Comparison of ENCODE assay signal across 21 cellular contexts in the genomic region with DNA sequence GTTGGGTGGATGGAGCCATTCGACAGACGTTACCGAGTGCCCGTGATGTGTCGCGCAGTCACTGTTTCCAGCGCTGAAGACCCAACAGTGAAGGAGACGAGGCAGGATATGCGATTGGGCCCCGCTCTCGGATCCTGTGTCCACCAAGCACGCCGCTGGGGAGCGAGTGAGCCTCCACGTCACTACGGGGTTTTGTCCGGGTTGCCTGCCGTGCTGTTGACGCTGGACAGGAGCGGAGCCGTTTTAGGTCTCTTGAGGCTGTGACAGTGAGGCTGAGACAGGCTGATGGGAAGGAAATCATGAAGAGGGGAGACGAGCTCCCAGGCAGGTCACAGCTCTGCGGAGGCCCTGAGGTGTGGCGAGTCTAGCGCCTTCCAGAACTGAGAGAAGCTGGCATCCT.
DNase-seq lines count a peak whose midpoint lies in the region; ATAC-seq, FAIRE-seq and TF ChIP-seq lines count a peak whose summit lies in the region.
"Had no signal": no experiment of that assay in that cellular context is flagged by ENCODE, and none has a peak within 500 bp of the region (broad histone marks: within the 10 kb centered on the region; RNA-seq: fewer than 3 reads in every experiment).

No MANE protein-coding gene starts in this region.

- peaks cover 16 to 24% (median 18%) of the 10 kb centered on the region in 11 experiments for H3K9me3 ChIP-seq in BLaER1 treated with 17β-estradiol and CSF1 and Interleukin-3, amounts not matched to agents 10 nM and 100 nM (replicated peaks in 1 of 11)
- H3K9me3 ChIP-seq in T-helper 17 cell (ENCODE audit: control insufficient read depth, low read length, poor library complexity, severe bottlenecking): no peaks in the 10 kb centered on the region
- H3K9me3 ChIP-seq in endodermal cell (ENCODE audit: control insufficient read depth, low read length): peaks cover 4% of the 10 kb centered on the region
- H3K9me3 ChIP-seq in neural progenitor cell (ENCODE audit: low read depth): no peaks in the 10 kb centered on the region
- H3K9me3 ChIP-seq: Peyer's patch had no signal

- H3K79me2 ChIP-seq in neural progenitor cell (ENCODE audit: low read depth): no peaks in the 10 kb centered on the region

- H3K4me1 Mint-ChIP-seq in T-helper 17 cell: no peaks in the 10 kb centered on the region
- no peaks in the 10 kb centered on the region for H3K4me1 Mint-ChIP-seq in endodermal cell
- H3K4me1 Mint-ChIP-seq in neural progenitor cell: peaks cover 10% of the 10 kb centered on the region
- H3K4me1 Mint-ChIP-seq: B cell had no signal

- peaks cover 6% of the 10 kb centered on the region for H3K27me3 Mint-ChIP-seq in T-helper 17 cell
- H3K27me3 Mint-ChIP-seq in endodermal cell (ENCODE audit: insufficient read depth): no peaks in the 10 kb centered on the region
- peaks cover 5% of the 10 kb centered on the region for H3K27me3 Mint-ChIP-seq in neural progenitor cell (ENCODE audit: insufficient read depth, low read depth)
- H3K27me3 Mint-ChIP-seq: B cell; CD4-positive, alpha-beta T cell had no signal

- no peak for TF ChIP-seq POLR2A in GM12891 (IDR thresholded peaks at IDR 0.05; ENCODE audit: low read depth, low read length)

- 95 to 98% methylated on average over 17 to 25 of the region's 25 CpGs for WGBS in endodermal cell (ENCODE audit: insufficient coverage in 1 of 2, insufficient read length in 1 of 2), 2 experiments

- peaks cover 0 to 63% (median 33%) of the 10 kb centered on the region in 10 experiments; a peak in 13 of 20 replicates for H3K4me1 ChIP-seq in BLaER1 treated with 17β-estradiol and CSF1 and Interleukin-3, amounts not matched to agents 10 nM and 100 nM
- H3K4me1 ChIP-seq in endodermal cell (ENCODE audit: control insufficient read depth, insufficient read depth, low read length) (no peaks in the 10 kb centered on the region), neural progenitor cell (no peaks in the 10 kb centered on the region)
- H3K4me1 ChIP-seq: A549, Peyer's patch had no signal

- no peak overlapping the region for H2AFZ ChIP-seq in neural progenitor cell (replicated peaks)

- H3K27me3 ChIP-seq in BLaER1 treated with 17β-estradiol and CSF1 and Interleukin-3, amounts not matched to agents 10 nM and 100 nM: peaks cover 0 to 35% (median 0%) of the 10 kb centered on the region in 11 experiments; a peak in 5 of 22 replicates
- H3K27me3 ChIP-seq in endodermal cell (ENCODE audit: control insufficient read depth, insufficient read depth, low read length, poor library complexity, severe bottlenecking): no peaks in the 10 kb centered on the region
- no peaks in the 10 kb centered on the region for H3K27me3 ChIP-seq in neural progenitor cell
- H3K27me3 ChIP-seq: Peyer's patch had no signal

- no peak for FAIRE-seq in GM12891 (lab: Jason Lieb, UNC)
- FAIRE-seq: A549, GM12878 had no signal

- H4K20me1 ChIP-seq in BLaER1 treated with 17β-estradiol and CSF1 and Interleukin-3, amounts not matched to agents 10 nM and 100 nM: peaks cover 0 to 65% (median 30%) of the 10 kb centered on the region in 11 experiments; a peak in 14 of 22 replicates
- no peaks in the 10 kb centered on the region for H4K20me1 ChIP-seq in neural progenitor cell (ENCODE audit: low read depth)

- no peak for ATAC-seq in T-helper 17 cell
- no peak for ATAC-seq in GM21786 (IDR thresholded peaks at IDR 0.05; ENCODE audit: unreplicated experiment)
- ATAC-seq: A549, GM12878, SK-N-SH treated with all-trans-retinoic acid at 6 μM for 48 hours had no signal

- H3K4me3 ChIP-seq in BLaER1 treated with 17β-estradiol and CSF1 and Interleukin-3, amounts not matched to agents 10 nM and 100 nM: no peak overlapping the region
- no peak overlapping the region for H3K4me3 ChIP-seq in endodermal cell (ENCODE audit: low read length)
- H3K4me3 ChIP-seq in neural progenitor cell: no peak overlapping the region
- H3K4me3 ChIP-seq: A549, GM12878, Peyer's patch had no signal

- H3K36me3 Mint-ChIP-seq in T-helper 17 cell (ENCODE audit: low read depth) (no peaks in the 10 kb centered on the region), endodermal cell (ENCODE audit: low read depth) (peaks cover 15% of the 10 kb centered on the region), neural progenitor cell (peaks cover 13% of the 10 kb centered on the region)

- no peak for DNase-seq in T-helper 17 cell
- no peak for DNase-seq in endodermal cell
- no peak for DNase-seq in neural progenitor cell (ENCODE audit: low spot score)
- DNase-seq in GM12891 (ENCODE audit: insufficient read length, low spot score): no peak
- DNase-seq in NCI-H2081 (lab: John Stamatoyannopoulos, UW): no peak
- DNase-seq in T-helper 1 cell: no peak
- DNase-seq: CD4-positive, alpha-beta T cell; COR-L47; DND-41; NCI-H1105; NCI-H446; NCI-H526; Peyer's patch had no signal

- H3F3A ChIP-seq in neural progenitor cell (ENCODE audit: low read depth): no peaks in the 10 kb centered on the region

- H3K27ac Mint-ChIP-seq in T-helper 17 cell (peak overlapping the region; percentile 45), endodermal cell (peak overlapping the region; percentile 32), neural progenitor cell (peak overlapping the region; percentile 89)
- H3K27ac Mint-ChIP-seq: B cell; CD4-positive, alpha-beta T cell had no signal

- H3K4me3 Mint-ChIP-seq in T-helper 17 cell: no peak overlapping the region
- no peak overlapping the region for H3K4me3 Mint-ChIP-seq in endodermal cell
- no peak overlapping the region for H3K4me3 Mint-ChIP-seq in neural progenitor cell
- H3K4me3 Mint-ChIP-seq: B cell; CD4-positive, alpha-beta T cell had no signal

- H3K9me3 Mint-ChIP-seq in endodermal cell (peaks cover 7% of the 10 kb centered on the region), neural progenitor cell (peaks cover 6% of the 10 kb centered on the region)
- H3K9me3 Mint-ChIP-seq: CD4-positive, alpha-beta T cell had no signal

- no peak overlapping the region; a peak in 1 of 22 replicates for H3K27ac ChIP-seq in BLaER1 treated with 17β-estradiol and CSF1 and Interleukin-3, amounts not matched to agents 10 nM and 100 nM
- no peak overlapping the region for H3K27ac ChIP-seq in endodermal cell (ENCODE audit: low read depth, low read length)
- H3K27ac ChIP-seq in neural progenitor cell: no peak overlapping the region
- H3K27ac ChIP-seq: A549, HL-60, KMS-11, Peyer's patch had no signal

- no peak overlapping the region for H3K9ac ChIP-seq in BLaER1 treated with 17β-estradiol and CSF1 and Interleukin-3, amounts not matched to agents 10 nM and 100 nM
- H3K9ac ChIP-seq in endodermal cell (ENCODE audit: extremely low read depth, low read length, poor library complexity, severe bottlenecking) (no peak overlapping the region), neural progenitor cell (no peak overlapping the region)
- H3K9ac ChIP-seq: KMS-11 had no signal

- H3K4me2 ChIP-seq in BLaER1 treated with 17β-estradiol and CSF1 and Interleukin-3, amounts not matched to agents 10 nM and 100 nM: peak overlapping the region in 6 of 11 experiments; percentile 12 to 54 (median 16); a peak in 7 of 22 replicates
- no peak overlapping the region for H3K4me2 ChIP-seq in neural progenitor cell
- H3K4me2 ChIP-seq: A549, KMS-11 had no signal

- TF ChIP-seq CTCF in endodermal cell (conservative IDR thresholded peaks at IDR 0.05) (no peak), neural progenitor cell (IDR thresholded peaks at IDR 0.05) (no peak)

- H3K36me3 ChIP-seq in BLaER1 treated with 17β-estradiol and CSF1 and Interleukin-3, amounts not matched to agents 10 nM and 100 nM: peaks cover 0 to 40% (median 19%) of the 10 kb centered on the region in 11 experiments; a peak in 14 of 22 replicates
- H3K36me3 ChIP-seq in endodermal cell (ENCODE audit: control insufficient read depth, insufficient read depth, low read length): peaks cover 5% of the 10 kb centered on the region
- H3K36me3 ChIP-seq in neural progenitor cell: no peaks in the 10 kb centered on the region

TF ChIP-seq in GM12891, 5 proteins besides CTCF, POLR2A, EP300 and RAD21:
- TF ChIP-seq PAX5 (IDR thresholded peaks at IDR 0.05; ENCODE audit: insufficient read depth, low read length, severe bottlenecking) (no peak), POU2F2 (IDR thresholded peaks at IDR 0.05; ENCODE audit: low read depth, low read length) (no peak), TAF1 (IDR thresholded peaks at IDR 0.05; ENCODE audit: low read depth, low read length) (no peak), POLR2AphosphoS5 (IDR thresholded peaks at IDR 0.05; ENCODE audit: low read depth, low read length) (no peak), SPI1 (IDR thresholded peaks at IDR 0.05; ENCODE audit: low read depth, low read length) (no peak)
TF ChIP-seq in GM12891: peak in this region for 0.

Comparison
In these comparisons a context has a peak if more than half of its experiments do, and no peak if none do; other contexts are left out.
1. H3K27ac Mint-ChIP-seq: peak in every context shown above with its lines; median percentile 89 in neural progenitor cell; 45 in T-helper 17 cell; 32 in endodermal cell.